Comparison of ENCODE assay signal across 8 cellular contexts in genomic region chrX:66731398-66731797, GRCh38.
DNase-seq lines count a peak whose midpoint lies in the region; ATAC-seq and TF ChIP-seq lines count a peak whose summit lies in the region.

No MANE protein-coding gene starts in this region.

- WGBS in psoas muscle, 3 donors: 19 to 23% (median 22%) methylated on average over 2 of the region's 2 CpGs

- no peak overlapping the region for H3K4me3 Mint-ChIP-seq in CD4-positive, alpha-beta memory T cell
- no peak overlapping the region for H3K4me3 Mint-ChIP-seq in osteocyte (ENCODE audit: unreplicated experiment)

- no peak overlapping the region for H3K27ac Mint-ChIP-seq in CD4-positive, alpha-beta memory T cell
- H3K27ac Mint-ChIP-seq in osteocyte (ENCODE audit: unreplicated experiment): no peak overlapping the region

- ATAC-seq in GM19328 (IDR thresholded peaks at IDR 0.05; ENCODE audit: unreplicated experiment): peak; percentile 52
- ATAC-seq in psoas muscle: no peak

- H3K27me3 Mint-ChIP-seq in CD4-positive, alpha-beta memory T cell: no peaks in the 10 kb centered on the region
- H3K27me3 Mint-ChIP-seq in osteocyte (ENCODE audit: unreplicated experiment): no peaks in the 10 kb centered on the region

- H3K9me3 ChIP-seq in CD4-positive, alpha-beta memory T cell (ENCODE audit: control insufficient read depth in 1 of 2, low read length in 2 of 2): no peaks in the 10 kb centered on the region
- no peaks in the 10 kb centered on the region for H3K9me3 ChIP-seq in psoas muscle

- peak; percentile 31 for TF ChIP-seq CTCF in osteocyte (IDR thresholded peaks at IDR 0.05)
- no peak for TF ChIP-seq CTCF in psoas muscle (IDR thresholded peaks at IDR 0.05)

- H3K4me3 ChIP-seq in CD4-positive, alpha-beta memory T cell (ENCODE audit: low read length in 2 of 2): no peak overlapping the region
- H3K4me3 ChIP-seq in psoas muscle: no peak overlapping the region

- H3K36me3 Mint-ChIP-seq in CD4-positive, alpha-beta memory T cell: peaks cover 0 to 2% of the 10 kb centered on the region in 2 donors
- H3K36me3 Mint-ChIP-seq in osteocyte (ENCODE audit: unreplicated experiment): no peaks in the 10 kb centered on the region

- POLR2A ChIA-PET in CD4-positive, alpha-beta memory T cell (lab: Charles Lee; ENCODE audit: partially characterized antibody): no interaction called here

- intact Hi-C loops in CD4-positive, alpha-beta memory T cell (cut with micrococcal nuclease): loop anchor here (10.0 kb wide), 1 partner anchor 1837 kb away; no protein-coding TSS in a partner anchor
- intact Hi-C loops in psoas muscle (cut with DNase I): loop anchor here in 1 of 2 donors (10.0 kb wide), 1 partner anchor 1147 kb away; no protein-coding TSS in a partner anchor

- no peaks in the 10 kb centered on the region for H3K4me1 ChIP-seq in CD4-positive, alpha-beta memory T cell (ENCODE audit: insufficient read depth, low read length)
- H3K4me1 ChIP-seq in psoas muscle: no peaks in the 10 kb centered on the region

- CTCF ChIA-PET in CD4-positive, alpha-beta memory T cell (lab: Charles Lee; ENCODE audit: partially characterized antibody): interaction anchor here (1.1 to 2.3 kb wide), 6 partner anchors 530 to 1154 kb away, joined by 3 to 9 read pairs (median 4); no protein-coding TSS in a partner anchor

- DNase-seq in CD4-positive, alpha-beta memory T cell: peak in 4 of 5 donors; percentile 16 to 29 (median 24)
- peak; percentile 3 for DNase-seq in NCI-H226
- DNase-seq in dedifferentiated amniotic fluid mesenchymal stem cell (ENCODE audit: extremely low spot score): peak; percentile 20
- no peak for DNase-seq in osteocyte (ENCODE audit: extremely low spot score, unreplicated experiment)
- no peak for DNase-seq in psoas muscle
- no peak for DNase-seq in mucosa of gallbladder (ENCODE audit: low spot score)
- no peak for DNase-seq in DMS79 treated with DMSO at 0.1 percent for 48 hours (lab: John Stamatoyannopoulos, UW)

- no peaks in the 10 kb centered on the region for H3K36me3 ChIP-seq in CD4-positive, alpha-beta memory T cell (ENCODE audit: insufficient read depth, low read length)
- H3K36me3 ChIP-seq in psoas muscle (ENCODE audit: insufficient read depth in 1 of 2, low read depth in 1 of 2): no peaks in the 10 kb centered on the region

- peaks cover 0 to 6% (median 2%) of the 10 kb centered on the region in 4 donors for H3K4me1 Mint-ChIP-seq in CD4-positive, alpha-beta memory T cell
- H3K4me1 Mint-ChIP-seq in osteocyte (ENCODE audit: unreplicated experiment): no peaks in the 10 kb centered on the region

- no peaks in the 10 kb centered on the region for H3K9me3 Mint-ChIP-seq in CD4-positive, alpha-beta memory T cell
- H3K9me3 Mint-ChIP-seq in osteocyte (ENCODE audit: unreplicated experiment): peaks cover 25% of the 10 kb centered on the region

- H3K27ac ChIP-seq in CD4-positive, alpha-beta memory T cell (ENCODE audit: low read depth, low read length): no peak overlapping the region
- no peak overlapping the region for H3K27ac ChIP-seq in psoas muscle

- no peaks in the 10 kb centered on the region for H3K27me3 ChIP-seq in CD4-positive, alpha-beta memory T cell (ENCODE audit: insufficient read depth, low read length)
- H3K27me3 ChIP-seq in psoas muscle (ENCODE audit: insufficient read depth in 3 of 3, low read length in 2 of 3): no peaks in the 10 kb centered on the region

Comparison
In these comparisons a context has a peak if more than half of its experiments do, and no peak if none do; other contexts are left out.
1. DNase-seq: peak in CD4-positive, alpha-beta memory T cell (4 of 5), NCI-H226 (single experiment) and dedifferentiated amniotic fluid mesenchymal stem cell (single experiment); none in osteocyte (single experiment), psoas muscle (0 of 2), mucosa of gallbladder (single experiment) and DMS79 treated with DMSO at 0.1 percent for 48 hours (single experiment).